ENCODE assay signal across 1 cellular context in the genomic region with DNA sequence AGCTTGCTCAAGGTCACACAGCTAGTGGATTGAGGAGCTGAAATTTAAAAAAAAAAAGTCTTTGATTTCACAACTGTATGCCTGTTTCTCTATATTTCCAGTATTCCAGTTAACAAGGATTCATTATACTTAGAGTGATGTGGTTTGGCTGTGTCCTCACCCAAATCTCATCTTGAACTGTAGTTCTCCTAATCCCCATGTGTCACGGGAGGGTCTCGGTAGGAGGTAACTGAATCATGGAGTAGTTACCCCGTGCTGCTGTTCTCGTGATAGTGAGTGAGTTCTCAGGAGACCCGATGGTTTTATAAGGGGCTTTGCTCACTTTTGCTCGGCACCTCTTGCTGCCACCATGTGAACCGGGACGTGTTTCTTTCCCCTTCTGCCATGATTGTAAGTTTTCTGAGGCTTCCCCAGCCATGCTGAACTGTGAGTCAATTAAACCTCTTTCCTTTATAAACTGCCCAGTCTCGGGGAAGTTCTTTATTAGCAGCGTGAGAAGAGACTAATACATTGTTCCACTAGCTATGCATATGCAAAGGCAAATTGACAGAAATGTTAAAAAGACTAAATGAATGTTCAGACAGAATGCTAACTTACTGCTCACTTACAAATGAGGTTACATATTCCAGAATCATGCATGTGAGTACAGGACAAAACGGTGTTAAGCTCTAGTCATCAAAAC.
TF ChIP-seq lines count a peak whose summit lies in the region.

No MANE protein-coding gene starts in this region.

TF ChIP-seq in A549, 52 proteins besides CTCF, POLR2A, EP300 and RAD21:
- TF ChIP-seq SREBF2 (IDR thresholded peaks at IDR 0.05) = no peak
- TF ChIP-seq, protein P1, sequence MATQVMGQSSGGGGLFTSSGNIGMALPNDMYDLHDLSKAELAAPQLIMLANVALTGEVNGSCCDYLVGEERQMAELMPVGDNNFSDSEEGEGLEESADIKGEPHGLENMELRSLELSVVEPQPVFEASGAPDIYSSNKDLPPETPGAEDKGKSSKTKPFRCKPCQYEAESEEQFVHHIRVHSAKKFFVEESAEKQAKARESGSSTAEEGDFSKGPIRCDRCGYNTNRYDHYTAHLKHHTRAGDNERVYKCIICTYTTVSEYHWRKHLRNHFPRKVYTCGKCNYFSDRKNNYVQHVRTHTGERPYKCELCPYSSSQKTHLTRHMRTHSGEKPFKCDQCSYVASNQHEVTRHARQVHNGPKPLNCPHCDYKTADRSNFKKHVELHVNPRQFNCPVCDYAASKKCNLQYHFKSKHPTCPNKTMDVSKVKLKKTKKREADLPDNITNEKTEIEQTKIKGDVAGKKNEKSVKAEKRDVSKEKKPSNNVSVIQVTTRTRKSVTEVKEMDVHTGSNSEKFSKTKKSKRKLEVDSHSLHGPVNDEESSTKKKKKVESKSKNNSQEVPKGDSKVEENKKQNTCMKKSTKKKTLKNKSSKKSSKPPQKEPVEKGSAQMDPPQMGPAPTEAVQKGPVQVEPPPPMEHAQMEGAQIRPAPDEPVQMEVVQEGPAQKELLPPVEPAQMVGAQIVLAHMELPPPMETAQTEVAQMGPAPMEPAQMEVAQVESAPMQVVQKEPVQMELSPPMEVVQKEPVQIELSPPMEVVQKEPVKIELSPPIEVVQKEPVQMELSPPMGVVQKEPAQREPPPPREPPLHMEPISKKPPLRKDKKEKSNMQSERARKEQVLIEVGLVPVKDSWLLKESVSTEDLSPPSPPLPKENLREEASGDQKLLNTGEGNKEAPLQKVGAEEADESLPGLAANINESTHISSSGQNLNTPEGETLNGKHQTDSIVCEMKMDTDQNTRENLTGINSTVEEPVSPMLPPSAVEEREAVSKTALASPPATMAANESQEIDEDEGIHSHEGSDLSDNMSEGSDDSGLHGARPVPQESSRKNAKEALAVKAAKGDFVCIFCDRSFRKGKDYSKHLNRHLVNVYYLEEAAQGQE (IDR thresholded peaks at IDR 0.05) = no peak
- TF ChIP-seq, protein P2, sequence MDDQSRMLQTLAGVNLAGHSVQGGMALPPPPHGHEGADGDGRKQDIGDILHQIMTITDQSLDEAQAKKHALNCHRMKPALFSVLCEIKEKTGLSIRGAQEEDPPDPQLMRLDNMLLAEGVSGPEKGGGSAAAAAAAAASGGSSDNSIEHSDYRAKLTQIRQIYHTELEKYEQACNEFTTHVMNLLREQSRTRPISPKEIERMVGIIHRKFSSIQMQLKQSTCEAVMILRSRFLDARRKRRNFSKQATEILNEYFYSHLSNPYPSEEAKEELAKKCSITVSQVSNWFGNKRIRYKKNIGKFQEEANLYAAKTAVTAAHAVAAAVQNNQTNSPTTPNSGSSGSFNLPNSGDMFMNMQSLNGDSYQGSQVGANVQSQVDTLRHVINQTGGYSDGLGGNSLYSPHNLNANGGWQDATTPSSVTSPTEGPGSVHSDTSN (IDR thresholded peaks at IDR 0.05) = no peak
TF ChIP-seq in A549: peak in this region for 0.
